ENCODE assay signal across 8 cellular contexts in the genomic region with DNA sequence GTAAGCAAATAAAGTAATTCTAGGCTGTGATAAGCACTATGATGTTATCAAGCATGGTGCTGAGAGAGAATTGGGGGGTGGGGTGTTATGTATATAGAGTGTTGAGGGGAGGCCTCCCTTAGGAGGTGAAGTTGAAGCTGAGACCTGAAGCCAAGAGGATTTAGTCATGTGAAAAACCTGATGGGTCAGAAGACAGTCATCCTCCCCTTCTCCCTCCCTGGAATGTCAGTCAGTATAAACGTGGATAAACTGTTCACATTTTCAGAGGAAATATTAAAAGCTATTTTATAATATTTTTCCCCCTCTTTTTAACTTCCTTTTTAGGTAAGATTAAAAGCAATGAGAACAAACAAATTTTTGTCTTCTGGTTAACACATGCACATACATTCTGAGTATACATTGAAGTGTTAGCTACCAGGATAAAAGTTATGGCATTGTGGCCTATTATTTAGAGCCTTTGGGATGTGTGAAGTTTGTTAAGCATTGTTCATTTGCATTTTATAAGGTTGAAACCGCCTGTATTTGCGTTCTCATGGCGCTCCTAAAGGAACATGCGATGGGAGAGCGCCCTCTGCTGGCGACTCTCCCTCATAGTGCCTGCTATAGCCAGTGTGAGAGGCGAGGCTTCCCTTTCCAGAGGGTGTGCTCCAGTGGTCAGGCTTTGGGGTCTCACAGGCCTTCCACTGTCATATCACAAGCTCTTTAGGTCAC. TPM values are rescaled to one million over a fixed set of nuclear protein-coding genes. Genes with fewer than 3 reads are reported as not detected.
DNase-seq lines count a peak whose midpoint lies in the region; ATAC-seq lines count a peak whose summit lies in the region.

No MANE protein-coding gene starts in this region.

- intact Hi-C loops in activated CD4-positive, alpha-beta T cell treated with anti-CD3 and anti-CD28 coated beads for 36 hours (cut with DNase I, micrococcal nuclease): loop anchor here (1.0 to 2.0 kb wide), 4 partner anchors 36 to 174 kb away; a partner anchor contains a TSS
- intact Hi-C loops in left colon (cut with DNase I, micrococcal nuclease): loop anchor here (2.0 to 10.0 kb wide), 2 partner anchors 68 to 70 kb away; a partner anchor contains a TSS

- DNase-seq in DMS 273 treated with DMSO at 0.1 percent for 48 hours (lab: John Stamatoyannopoulos, UW) (peak; percentile 15), NCI-H345 (lab: John Stamatoyannopoulos, UW) (peak; percentile 77), cerebellum (ENCODE audit: low spot score) (peak; percentile 67), left colon (peak; percentile 81 to 92)
- peak; percentile 92 for DNase-seq in activated CD4-positive, alpha-beta T cell treated with anti-CD3 and anti-CD28 coated beads for 36 hours
- DNase-seq in stimulated activated CD4-positive, alpha-beta T cell treated with anti-CD3 and anti-CD28 coated beads, Interleukin-1b, Interleukin-23, amount 100 ng/mL, for 24 hours (ENCODE audit: low read depth in 4 of 4, low spot score in 1 of 4): peak; percentile 57 to 74 (median 68)

- H3K36me3 Mint-ChIP-seq in activated CD4-positive, alpha-beta T cell treated with anti-CD3 and anti-CD28 coated beads for 36 hours (ENCODE audit: low read depth): peaks cover 4% of the 10 kb centered on the region

- POLR2A ChIA-PET in activated CD4-positive, alpha-beta T cell treated with anti-CD3 and anti-CD28 coated beads for 36 hours (lab: Charles Lee): interaction anchor here (1.0 kb wide), 1 partner anchor 67 kb away, joined by 8 read pairs; a partner anchor contains a TSS

- H3K4me1 Mint-ChIP-seq in activated CD4-positive, alpha-beta T cell treated with anti-CD3 and anti-CD28 coated beads for 36 hours: peaks cover 39% of the 10 kb centered on the region

- no peaks in the 10 kb centered on the region for H3K27me3 Mint-ChIP-seq in activated CD4-positive, alpha-beta T cell treated with anti-CD3 and anti-CD28 coated beads for 36 hours

- H3K4me3 Mint-ChIP-seq in activated CD4-positive, alpha-beta T cell treated with anti-CD3 and anti-CD28 coated beads for 36 hours: no peak overlapping the region

- H3K9me3 Mint-ChIP-seq in activated CD4-positive, alpha-beta T cell treated with anti-CD3 and anti-CD28 coated beads for 36 hours (ENCODE audit: low read depth): no peaks in the 10 kb centered on the region

- ATAC-seq in HG02610 (IDR thresholded peaks at IDR 0.05; ENCODE audit: unreplicated experiment) (peak; percentile 57), left colon (peak; percentile 81), GM21825 (IDR thresholded peaks at IDR 0.05; ENCODE audit: unreplicated experiment) (no peak)
- ATAC-seq in activated CD4-positive, alpha-beta T cell treated with anti-CD3 and anti-CD28 coated beads for 36 hours: peak; percentile 87

- peak overlapping the region; percentile 35 for H3K27ac Mint-ChIP-seq in activated CD4-positive, alpha-beta T cell treated with anti-CD3 and anti-CD28 coated beads for 36 hours

- CTCF ChIA-PET in activated CD4-positive, alpha-beta T cell treated with anti-CD3 and anti-CD28 coated beads for 36 hours (lab: Charles Lee): interaction anchor here (0.5 to 9.5 kb wide), 58 partner anchors 11 to 753 kb away, joined by 3 to 183 read pairs (median 4); a partner anchor contains a TSS

RNA-seq across cellular contexts. Expression of a gene that starts 35.4 kb away (rescaled TPM):
- 10 to 100 TPM; 63.0 to 65.1 TPM for total RNA-seq in activated CD4-positive, alpha-beta T cell treated with anti-CD3 and anti-CD28 coated beads for 36 hours
- 3.5 TPM for total RNA-seq in cerebellum
- total RNA-seq in left colon: 100 to 1,000 TPM; 184 to 186 TPM

Comparison
In these comparisons a context has a peak if more than half of its experiments do, and no peak if none do; other contexts are left out.
1. DNase-seq: peak in every context shown above with its lines; median percentile 92 in activated CD4-positive, alpha-beta T cell treated with anti-CD3 and anti-CD28 coated beads for 36 hours; 86 in left colon; 77 in NCI-H345; 68 in stimulated activated CD4-positive, alpha-beta T cell treated with anti-CD3 and anti-CD28 coated beads, Interleukin-1b, Interleukin-23, amount 100 ng/mL, for 24 hours; 67 in cerebellum; 15 in DMS 273 treated with DMSO at 0.1 percent for 48 hours.
2. RNA of a gene that starts 35.4 kb away (total RNA-seq): 184 to 186 TPM in left colon and 63.0 to 65.1 TPM in activated CD4-positive, alpha-beta T cell treated with anti-CD3 and anti-CD28 coated beads for 36 hours; 3.5 TPM in cerebellum (single experiment); every median in the first group is over 10 times any median in the second.